ENCODE assay signal across 22 cellular contexts in genomic region chr4:75921910-75922309, GRCh38. TPM values are rescaled to one million over a fixed set of nuclear protein-coding genes. Genes with fewer than 3 reads are reported as not detected.
"Had no signal": no experiment of that assay in that cellular context is flagged by ENCODE, and none has a peak within 500 bp of the region (broad histone marks: within the 10 kb centered on the region; RNA-seq: fewer than 3 reads in every experiment).

No MANE protein-coding gene starts in this region.

- DNase-seq: IMR-90, Karpas-422, KG1, MG63, NCI-H1092, NCI-H1105 treated with DMSO at 0.1 percent for 48 hours, NCI-H1417 treated with DMSO at 0.1 percent for 48 hours, NCI-H1694 treated with DMSO at 0.1 percent for 48 hours, NCI-H2081, NCI-H2107, NCI-H2227 treated with DMSO at 0.1 percent for 48 hours, NCI-H524, NCI-H526 treated with DMSO at 0.1 percent for 48 hours, NCI-H748 treated with DMSO at 0.1 percent for 48 hours, PC-3, SHP77, SK-N-SH had no signal

- H3K4me3 ChIP-seq: MG63 had no signal

- H3K36me3 ChIP-seq: MG63 had no signal

- H3K27me3 ChIP-seq: MG63 had no signal

- ATAC-seq: Panc1, PC-3 had no signal

- H3K4me2 ChIP-seq: SK-N-SH had no signal

- H3K9ac ChIP-seq: SK-N-SH had no signal

- H3K27ac ChIP-seq: HL-60, RWPE1 had no signal

- H3K9me3 ChIP-seq: MG63, SK-N-SH had no signal

RNA-seq across cellular contexts. Expression of gene PPEF2, which starts 19.7 kb away (rescaled TPM):
- total RNA-seq: IMR-90, NCI-H460, SK-MEL-5 had no signal
- polyA plus RNA-seq: IMR-90, SK-N-SH had no signal
